ENCODE assay signal across 8 cellular contexts in the genomic region with DNA sequence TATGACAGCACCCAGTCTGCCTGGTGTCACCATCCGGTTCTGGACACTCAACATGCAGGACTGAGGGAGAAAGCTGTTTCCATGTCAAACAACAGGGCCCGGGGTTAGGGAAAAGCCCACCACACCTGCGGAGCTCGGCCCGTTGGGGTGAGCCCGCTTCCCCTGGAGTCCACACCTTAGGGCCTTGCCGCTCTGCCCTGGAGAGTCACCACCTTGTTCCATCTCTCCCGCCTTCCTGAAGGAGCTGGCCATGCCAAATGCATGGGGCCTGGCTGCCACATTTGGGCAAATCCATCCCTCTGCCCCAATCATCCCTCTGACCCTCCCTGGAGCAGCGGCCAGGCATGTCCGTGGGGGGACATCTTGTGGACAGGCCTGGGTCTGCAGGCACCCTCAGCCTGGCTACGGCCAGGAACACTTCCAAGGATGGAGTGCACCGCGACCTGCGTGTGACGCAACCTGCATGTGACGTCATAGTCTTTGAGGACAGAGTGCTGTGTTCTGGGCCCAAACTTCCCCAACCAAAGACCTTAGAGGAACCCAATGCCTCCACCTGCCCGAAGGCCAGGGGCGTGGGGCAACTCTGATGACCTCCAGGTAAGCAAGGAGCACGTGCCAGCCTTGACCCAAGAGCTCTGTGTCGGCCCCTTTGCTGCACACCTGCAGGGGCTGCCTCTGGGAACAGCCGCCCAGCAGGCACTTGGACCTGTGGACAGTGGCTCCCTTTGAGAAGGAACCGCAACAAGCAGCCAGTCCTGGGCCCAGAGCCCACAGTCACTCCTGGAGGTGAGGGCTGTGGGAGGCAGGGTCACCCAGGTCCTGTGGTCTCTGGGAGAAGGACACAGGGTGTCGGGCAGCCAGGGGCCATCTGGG. TPM values are rescaled to one million over a fixed set of nuclear protein-coding genes. Genes with fewer than 3 reads are reported as not detected.
DNase-seq lines count a peak whose midpoint lies in the region; FAIRE-seq and TF ChIP-seq lines count a peak whose summit lies in the region.

No MANE protein-coding gene starts in this region.

- H3K4me3 Mint-ChIP-seq in H9, result peak overlapping the region; percentile 68 to 81

- peaks cover 16% of the 10 kb centered on the region for H3K27me3 Mint-ChIP-seq in H9 (ENCODE audit: low read depth)

- H3K79me2 ChIP-seq in H9 (ENCODE audit: insufficient read depth, low read length), result no peaks in the 10 kb centered on the region

- H3K23me2 ChIP-seq in H9 (ENCODE audit: insufficient read length, low read depth, low read length, poor library complexity, severe bottlenecking), result no peaks in the 10 kb centered on the region

- H2BK15ac ChIP-seq in H9 (ENCODE audit: low read depth, low read length), result no peak overlapping the region

- no peaks in the 10 kb centered on the region for H3K79me1 ChIP-seq in H9 (ENCODE audit: insufficient read depth, low read depth, low read length, poor library complexity, severe bottlenecking)

- peak; percentile 53 for TF ChIP-seq CTCF in AG09319 (IDR thresholded peaks at IDR 0.05; ENCODE audit: low read depth, low read length)
- peak; percentile 65 for TF ChIP-seq CTCF in H9 (conservative IDR thresholded peaks at IDR 0.05)
- TF ChIP-seq CTCF in WI38 (IDR thresholded peaks at IDR 0.05; ENCODE audit: low read depth, low read length), result peak; percentile 39; the same call in 1 of the 2 replicates

- no peak overlapping the region for H3K27ac ChIP-seq in H9 (ENCODE audit: insufficient read length, low read depth, low read length)

- H2BK20ac ChIP-seq in H9 (ENCODE audit: low read depth, low read length, poor library complexity, severe bottlenecking), result no peak overlapping the region

- H3K4ac ChIP-seq in H9 (ENCODE audit: low read depth, low read length), result no peak overlapping the region

- H3K14ac ChIP-seq in H9 (ENCODE audit: insufficient read depth, low read length), result no peak overlapping the region

- no peaks in the 10 kb centered on the region for H3K27me3 ChIP-seq in H9 (ENCODE audit: insufficient read depth, low read length)

- H3K4me1 Mint-ChIP-seq in H9, result peaks cover 9 to 22% of the 10 kb centered on the region in 2 experiments

- no peak overlapping the region for H4K5ac ChIP-seq in H9 (ENCODE audit: insufficient read length, low read depth, low read length)

- DNase-seq in AG09319 (ENCODE audit: extremely low read depth, low read depth), result no peak
- DNase-seq in H9, result peak; percentile 72
- DNase-seq in glomerular visceral epithelial cell (ENCODE audit: extremely low spot score), result peak; percentile 44
- DNase-seq in retina, result peak; percentile 60
- DNase-seq in stimulated activated CD4-positive, alpha-beta T cell treated with anti-CD3 and anti-CD28 coated beads, Interleukin-15, amount 100 ng/mL, for 24 hours, result no peak
- DNase-seq in activated CD4-positive, CD25-positive, alpha-beta regulatory T cell (lab: John Stamatoyannopoulos, UW), result no peak
- DNase-seq in RCC 7860 (ENCODE audit: low spot score), result no peak

- peaks cover 0 to 4% (median 0%) of the 10 kb centered on the region in 3 experiments; a peak in 1 of 7 replicates for H3K36me3 Mint-ChIP-seq in H9 (ENCODE audit: insufficient read depth in 1 of 3, low read depth in 3 of 3)

- no peak overlapping the region for H3K18ac ChIP-seq in H9 (ENCODE audit: insufficient read length, low read depth, low read length)

- no peaks in the 10 kb centered on the region for H3K4me1 ChIP-seq in H9 (ENCODE audit: insufficient read depth, low read length)

- H2AFZ ChIP-seq in H9 (ENCODE audit: low read length), result no peak overlapping the region

- H2BK5ac ChIP-seq in H9 (ENCODE audit: insufficient read length, low read length), result no peak overlapping the region

- H3K27ac Mint-ChIP-seq in H9, result peak overlapping the region in 1 of 3 experiments; percentile 64; a peak in 1 of 7 replicates

- H2BK120ac ChIP-seq in H9 (ENCODE audit: low read depth, low read length, poor library complexity, severe bottlenecking), result no peak overlapping the region

- no peak overlapping the region for H3K4me3 ChIP-seq in WI38 (ENCODE audit: low read depth, low read length)

- H2BK12ac ChIP-seq in H9 (ENCODE audit: insufficient read length, low read depth, low read length), result no peak overlapping the region

- FAIRE-seq in RCC 7860 (lab: Jason Lieb, UNC), result no peak

- H3K9me3 Mint-ChIP-seq in H9, result no peaks in the 10 kb centered on the region

- no CpG with 5 or more reads among the region's 23 CpGs for WGBS in H9 (ENCODE audit: extremely low coverage, insufficient read length, low lambda C conversion rate)

- H4K20me1 ChIP-seq in H9 (ENCODE audit: control insufficient read depth, insufficient read depth, insufficient read length), result no peaks in the 10 kb centered on the region

- no peak overlapping the region for H4K8ac ChIP-seq in H9 (replicated peaks; ENCODE audit: insufficient read length, low read depth, low read length)

- no peak overlapping the region for H3T11ph ChIP-seq in H9 (ENCODE audit: low read length)

- H3K4me2 ChIP-seq in H9 (ENCODE audit: insufficient read depth, insufficient read length, low read length), result no peak overlapping the region

- no peak overlapping the region for H3K56ac ChIP-seq in H9 (ENCODE audit: insufficient read length, low read depth, low read length)

- no peak overlapping the region for H2AK5ac ChIP-seq in H9 (ENCODE audit: insufficient read length, low read length)

- no peaks in the 10 kb centered on the region for H3K9me3 ChIP-seq in H9 (ENCODE audit: control insufficient read depth, low read depth, low read length)

- H3K9ac ChIP-seq in H9 (ENCODE audit: extremely low read depth, insufficient read length, low read length), result no peak overlapping the region

- H3K23ac ChIP-seq in H9 (ENCODE audit: insufficient read length, low read depth, low read length), result no peak overlapping the region

- H4K91ac ChIP-seq in H9 (ENCODE audit: insufficient read length, low read depth, low read length), result no peak overlapping the region

RNA-seq across cellular contexts. Expression of gene CABLES2, which starts 1.7 kb away (rescaled TPM):
- 10.8 and 11.0 TPM in 2 replicates for total RNA-seq in H9 (2021)

RNA-seq across cellular contexts. Expression of gene RPS21, which starts 18.4 kb away (rescaled TPM):
- 1,715 and 1,736 TPM in 2 replicates for total RNA-seq in H9 (2021)

RNA-seq across cellular contexts. Expression of gene RBBP8NL, which starts 22.0 kb away (rescaled TPM):
- total RNA-seq in H9 (2021), result 0.20 and 0.28 TPM in 2 replicates

RNA-seq across cellular contexts. Expression of gene LAMA5, which starts 38.2 kb away (rescaled TPM):
- 200 and 201 TPM in 2 replicates for total RNA-seq in H9 (2021)

Comparison
In these comparisons a context has a peak if more than half of its experiments do, and no peak if none do; other contexts are left out.
1. DNase-seq: peak in H9 (single experiment), glomerular visceral epithelial cell (single experiment) and retina (single experiment); none in AG09319 (single experiment), stimulated activated CD4-positive, alpha-beta T cell treated with anti-CD3 and anti-CD28 coated beads, Interleukin-15, amount 100 ng/mL, for 24 hours (single experiment), activated CD4-positive, CD25-positive, alpha-beta regulatory T cell (0 of 4) and RCC 7860 (single experiment).
2. Peak in every context shown above with its lines, with median percentiles within 50 percentile points of each other: CTCF ChIP-seq.